ENCODE assay signal across 41 cellular contexts in genomic region chr17:43461185-43461584, GRCh38.
"Had no signal": no experiment of that assay in that cellular context is flagged by ENCODE, and none has a peak within 500 bp of the region (broad histone marks: within the 10 kb centered on the region; RNA-seq: fewer than 3 reads in every experiment).

No MANE protein-coding gene starts in this region.

- H3K36me3 Mint-ChIP-seq: activated naive CD4-positive, alpha-beta T cell treated with anti-CD3 and anti-CD28 coated beads, Interleukin-2, amount 10 ng/mL, durations not matched to agents 7 days and 5 days; activated naive CD4-positive, alpha-beta T cell treated with anti-CD3 and anti-CD28 coated beads, Interleukin-2, amount 50 U/mL, for 24 hours; activated naive CD4-positive, alpha-beta T cell treated with anti-CD3 and anti-CD28 coated beads, Interleukin-2, amount 50 U/mL, for 72 hours; activated naive CD8-positive, alpha-beta T cell; activated naive CD8-positive, alpha-beta T cell treated with anti-CD3 and anti-CD28 coated beads for 36 hours; activated naive CD8-positive, alpha-beta T cell treated with anti-CD3 and anti-CD28 coated beads, Interleukin-2, amount 10 ng/mL, durations not matched to agents 7 days and 5 days; brain had no signal

- H3K4me3 Mint-ChIP-seq: activated naive CD4-positive, alpha-beta T cell treated with anti-CD3 and anti-CD28 coated beads for 36 hours; activated naive CD4-positive, alpha-beta T cell treated with anti-CD3 and anti-CD28 coated beads, Interleukin-2, amount 10 ng/mL, durations not matched to agents 7 days and 5 days; activated naive CD4-positive, alpha-beta T cell treated with anti-CD3 and anti-CD28 coated beads, Interleukin-2, amount 50 U/mL, for 24 hours; activated naive CD8-positive, alpha-beta T cell; activated naive CD8-positive, alpha-beta T cell treated with anti-CD3 and anti-CD28 coated beads for 36 hours; activated naive CD8-positive, alpha-beta T cell treated with anti-CD3 and anti-CD28 coated beads, Interleukin-2, amount 10 ng/mL, durations not matched to agents 7 days and 5 days; activated naive CD8-positive, alpha-beta T cell treated with anti-CD3 and anti-CD28 coated beads, Interleukin-2, amount 50 U/mL, for 24 hours; activated T-cell treated with anti-CD3 and anti-CD28 coated beads, Interleukin-2, amount 50 U/mL, for 24 hours; activated T-cell treated with anti-CD3 and anti-CD28 coated beads, Interleukin-2, amount 50 U/mL, for 4 hours; activated T-cell treated with anti-CD3 and anti-CD28 coated beads, Interleukin-2, amount 50 U/mL, for 72 hours; activated T-helper 1 cell treated with anti-CD3 and anti-CD28 coated beads, Interleukin-12 subunit alpha, Interleukin-12 subunit beta, Interleukin-2, Interleukin-4 antibody, amounts not matched to agents 30 ng/mL and 10 ng/mL and 1 ng/mL, durations not matched to agents 14 hours and 24 hours and 36 hours; activated T-helper 17 cell treated with anti-CD3 and anti-CD28 coated beads, Interleukin-2, amount 50 U/mL, for 72 hours; brain; central memory CD8-positive, alpha-beta T cell had no signal

- H3K4me1 ChIP-seq: ascending aorta, breast epithelium had no signal

- FAIRE-seq: astrocyte, bronchial epithelial cell had no signal

- ATAC-seq: activated naive CD4-positive, alpha-beta T cell treated with anti-CD3 and anti-CD28 coated beads, Interleukin-2, amount 50 U/mL, for 72 hours; activated naive CD8-positive, alpha-beta T cell treated with anti-CD3 and anti-CD28 coated beads, Interleukin-2, amount 50 U/mL, for 24 hours; activated T-cell treated with anti-CD3 and anti-CD28 coated beads, Interleukin-2, amount 50 U/mL, for 4 hours; activated T-cell treated with anti-CD3 and anti-CD28 coated beads, Interleukin-2, amount 50 U/mL, for 72 hours; activated T-helper 17 cell treated with anti-CD3 and anti-CD28 coated beads, Interleukin-2, amount 50 U/mL, for 72 hours; body of pancreas had no signal

- H3K4me1 Mint-ChIP-seq: activated naive CD4-positive, alpha-beta T cell treated with anti-CD3 and anti-CD28 coated beads, Interleukin-2, amount 10 ng/mL, durations not matched to agents 7 days and 5 days had no signal

- H3K4me3 ChIP-seq: adrenal gland, ascending aorta, body of pancreas, breast epithelium, cardiac muscle cell had no signal

- H3K27me3 Mint-ChIP-seq: activated naive CD4-positive, alpha-beta T cell treated with anti-CD3 and anti-CD28 coated beads, Interleukin-2, amount 50 U/mL, for 24 hours; activated naive CD8-positive, alpha-beta T cell treated with anti-CD3 and anti-CD28 coated beads for 36 hours had no signal

- H3K27ac Mint-ChIP-seq: activated naive CD4-positive, alpha-beta T cell treated with anti-CD3 and anti-CD28 coated beads for 36 hours; activated naive CD4-positive, alpha-beta T cell treated with anti-CD3 and anti-CD28 coated beads, Interleukin-2, amount 10 ng/mL, durations not matched to agents 7 days and 5 days; activated naive CD4-positive, alpha-beta T cell treated with anti-CD3 and anti-CD28 coated beads, Interleukin-2, amount 50 U/mL, for 24 hours; activated naive CD8-positive, alpha-beta T cell; activated naive CD8-positive, alpha-beta T cell treated with anti-CD3 and anti-CD28 coated beads for 36 hours; activated naive CD8-positive, alpha-beta T cell treated with anti-CD3 and anti-CD28 coated beads, Interleukin-2, amount 10 ng/mL, durations not matched to agents 7 days and 5 days; activated naive CD8-positive, alpha-beta T cell treated with anti-CD3 and anti-CD28 coated beads, Interleukin-2, amount 50 U/mL, for 24 hours; activated T-cell treated with anti-CD3 and anti-CD28 coated beads, Interleukin-2, amount 50 U/mL, for 24 hours; activated T-cell treated with anti-CD3 and anti-CD28 coated beads, Interleukin-2, amount 50 U/mL, for 72 hours; activated T-helper 1 cell treated with anti-CD3 and anti-CD28 coated beads, Interleukin-12 subunit alpha, Interleukin-12 subunit beta, Interleukin-2, Interleukin-4 antibody, amounts not matched to agents 30 ng/mL and 10 ng/mL and 1 ng/mL, durations not matched to agents 14 hours and 24 hours and 36 hours; activated T-helper 17 cell treated with anti-CD3 and anti-CD28 coated beads, Interleukin-2, amount 50 U/mL, for 72 hours; activated T-helper 2 cell treated with anti-CD3 and anti-CD28 coated beads, Interferon-gamma antibody, Interleukin-2, Interleukin-4, amounts not matched to agents 10 μg/mL and 5 μg/mL and 100 μg/mL, durations not matched to agents 14 hours and 24 hours and 36 hours had no signal

- H3K9me3 ChIP-seq: adrenal gland, ascending aorta, body of pancreas, breast epithelium had no signal

- H3K27ac ChIP-seq: adrenal gland, ascending aorta, body of pancreas, brain microvascular endothelial cell, breast epithelium, cardiac muscle cell had no signal

- DNase-seq: activated effector memory CD4-positive, alpha-beta T cell treated with anti-CD3 and anti-CD28 coated beads, Interleukin-2, amount 50 U/mL, for 16 hours; activated effector memory CD4-positive, alpha-beta T cell treated with Interleukin-2 at 50 U/mL for 16 hours; activated gamma-delta T cell; activated gamma-delta T cell treated with Interleukin-2 at 50 U/mL for 16 hours; activated naive CD4-positive, alpha-beta T cell; activated naive CD4-positive, alpha-beta T cell treated with anti-CD3 and anti-CD28 coated beads for 36 hours; activated naive CD4-positive, alpha-beta T cell treated with anti-CD3 and anti-CD28 coated beads, Interleukin-2, amount 10 ng/mL, durations not matched to agents 7 days and 5 days; activated naive CD4-positive, alpha-beta T cell treated with anti-CD3 and anti-CD28 coated beads, Interleukin-2, amount 50 U/mL, for 16 hours; activated naive CD4-positive, alpha-beta T cell treated with Interleukin-2 at 50 U/mL for 16 hours; activated naive CD8-positive, alpha-beta T cell treated with anti-CD3 and anti-CD28 coated beads for 36 hours; activated naive CD8-positive, alpha-beta T cell treated with anti-CD3 and anti-CD28 coated beads, Interleukin-2, amount 10 ng/mL, durations not matched to agents 7 days and 5 days; activated naive CD8-positive, alpha-beta T cell treated with anti-CD3 and anti-CD28 coated beads, Interleukin-2, amount 50 U/mL, for 24 hours; activated T-cell treated with anti-CD3 and anti-CD28 coated beads for 4 hours; activated T-cell treated with anti-CD3 and anti-CD28 coated beads, Interleukin-2, amount 50 U/mL, for 1 hour; activated T-cell treated with anti-CD3 and anti-CD28 coated beads, Interleukin-2, amount 50 U/mL, for 24 hours; activated T-cell treated with anti-CD3 and anti-CD28 coated beads, Interleukin-2, amount 50 U/mL, for 4 hours; activated T-cell treated with anti-CD3 and anti-CD28 coated beads, Interleukin-2, amount 50 U/mL, for 48 hours; activated T-cell treated with anti-CD3 and anti-CD28 coated beads, Interleukin-2, amount 50 U/mL, for 72 hours; adrenal gland; amniotic stem cell; amygdala; anterior cingulate cortex; aorta; body of pancreas; brain microvascular endothelial cell; caudate nucleus; central memory CD4-positive, alpha-beta T cell; cerebellar nuclear complex had no signal

- H3K9me3 Mint-ChIP-seq: activated naive CD4-positive, alpha-beta T cell treated with anti-CD3 and anti-CD28 coated beads for 36 hours; activated naive CD4-positive, alpha-beta T cell treated with anti-CD3 and anti-CD28 coated beads, Interleukin-2, amount 50 U/mL, for 24 hours; activated naive CD4-positive, alpha-beta T cell treated with anti-CD3 and anti-CD28 coated beads, Interleukin-2, amount 50 U/mL, for 72 hours; activated naive CD8-positive, alpha-beta T cell treated with anti-CD3 and anti-CD28 coated beads for 36 hours; activated naive CD8-positive, alpha-beta T cell treated with anti-CD3 and anti-CD28 coated beads, Interleukin-2, amount 10 ng/mL, durations not matched to agents 7 days and 5 days; activated naive CD8-positive, alpha-beta T cell treated with anti-CD3 and anti-CD28 coated beads, Interleukin-2, amount 50 U/mL, for 24 hours; activated T-cell treated with anti-CD3 and anti-CD28 coated beads, Interleukin-2, amount 50 U/mL, for 24 hours; activated T-cell treated with anti-CD3 and anti-CD28 coated beads, Interleukin-2, amount 50 U/mL, for 4 hours; activated T-cell treated with anti-CD3 and anti-CD28 coated beads, Interleukin-2, amount 50 U/mL, for 72 hours; activated T-helper 1 cell treated with anti-CD3 and anti-CD28 coated beads, Interleukin-12 subunit alpha, Interleukin-12 subunit beta, Interleukin-2, Interleukin-4 antibody, amounts not matched to agents 30 ng/mL and 10 ng/mL and 1 ng/mL, durations not matched to agents 14 hours and 24 hours and 36 hours; activated T-helper 17 cell treated with anti-CD3 and anti-CD28 coated beads, Interleukin-2, amount 50 U/mL, for 72 hours; activated T-helper 2 cell treated with anti-CD3 and anti-CD28 coated beads, Interferon-gamma antibody, Interleukin-2, Interleukin-4, amounts not matched to agents 10 μg/mL and 5 μg/mL and 100 μg/mL, durations not matched to agents 14 hours and 24 hours and 36 hours; central memory CD8-positive, alpha-beta T cell had no signal

- H3K27me3 ChIP-seq: adrenal gland, ascending aorta, body of pancreas, brain microvascular endothelial cell, breast epithelium, cardiac muscle cell had no signal

- H3K36me3 ChIP-seq: adrenal gland, ascending aorta, brain microvascular endothelial cell, breast epithelium, cardiac muscle cell had no signal
